Comparison of ENCODE assay signal across 22 cellular contexts in the genomic region with DNA sequence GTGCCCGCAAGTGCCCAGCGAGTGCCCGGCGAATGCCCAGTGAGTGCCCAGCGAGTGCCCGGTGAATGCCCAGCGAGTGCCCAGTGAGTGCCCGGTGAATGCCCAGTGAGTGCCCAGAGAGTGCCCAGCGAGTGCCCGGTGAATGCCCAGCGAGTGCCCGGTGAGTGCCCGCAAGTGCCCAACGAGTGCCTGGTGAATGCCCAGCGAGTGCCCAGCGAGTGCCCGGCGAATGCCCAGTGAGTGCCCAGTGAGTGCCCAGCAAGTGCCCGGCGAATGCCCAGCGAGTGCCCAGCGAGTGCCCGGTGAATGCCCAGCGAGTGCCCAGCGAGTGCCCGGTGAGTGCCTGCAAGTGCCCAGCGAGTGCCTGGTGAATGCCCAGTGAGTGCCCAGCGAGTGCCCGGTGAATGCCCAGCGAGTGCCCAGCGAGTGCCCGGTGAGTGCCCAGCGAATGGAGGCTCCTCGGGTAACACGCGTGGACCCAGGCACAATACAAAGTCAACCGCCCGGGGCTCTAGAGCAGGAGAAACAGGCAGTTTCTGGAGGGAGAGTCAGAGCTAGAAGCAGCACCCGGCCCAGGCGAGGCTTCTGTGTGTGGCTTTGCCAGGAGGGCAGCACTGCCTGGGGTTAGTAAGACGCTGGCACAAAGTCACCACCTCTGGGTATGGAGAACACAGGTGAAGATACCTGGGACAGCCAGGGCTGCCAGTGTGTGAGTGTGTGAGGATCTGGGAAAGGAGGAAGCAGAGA. TPM values are rescaled to one million over a fixed set of nuclear protein-coding genes. Genes with fewer than 3 reads are reported as not detected.
A peak's percentile ranks its signal among the peaks of the same experiment; 100 is the strongest.
DNase-seq lines count a peak whose midpoint lies in the region; ATAC-seq, FAIRE-seq and TF ChIP-seq lines count a peak whose summit lies in the region.
"Had no signal": no experiment of that assay in that cellular context is flagged by ENCODE, and none has a peak within 500 bp of the region (broad histone marks: within the 10 kb centered on the region; RNA-seq: fewer than 3 reads in every experiment).

No MANE protein-coding gene starts in this region.

- intact Hi-C loops in kidney (cut with DNase I) (no loop called here), posterior vena cava (cut with DNase I) (loop anchor here in 1 of 2 donors (10.0 kb wide), 1 partner anchor 1056 kb away; no protein-coding TSS in a partner anchor)
- intact Hi-C loops in activated T-helper 1 cell treated with anti-CD3 and anti-CD28 coated beads, Interleukin-12 subunit alpha, Interleukin-12 subunit beta, Interleukin-2, Interleukin-4 antibody, amounts not matched to agents 30 ng/mL and 10 ng/mL and 1 ng/mL, durations not matched to agents 14 hours and 24 hours and 36 hours (cut with micrococcal nuclease): no loop called here

- H3K4me3 Mint-ChIP-seq in stimulated activated naive CD8-positive, alpha-beta T cell treated with anti-CD3 and anti-CD28 coated beads, Interleukin-15, amount 100 ng/mL, for 72 hours: no peak overlapping the region
- no peak overlapping the region for H3K4me3 Mint-ChIP-seq in activated T-helper 1 cell treated with anti-CD3 and anti-CD28 coated beads, Interleukin-12 subunit alpha, Interleukin-12 subunit beta, Interleukin-2, Interleukin-4 antibody, amounts not matched to agents 30 ng/mL and 10 ng/mL and 1 ng/mL, durations not matched to agents 14 hours and 24 hours and 36 hours
- no peak overlapping the region for H3K4me3 Mint-ChIP-seq in activated CD4-positive, alpha-beta memory T cell treated with anti-CD3 and anti-CD28 coated beads, Interleukin-2, amount 10 ng/mL, durations not matched to agents 7 days and 5 days
- H3K4me3 Mint-ChIP-seq: CD8-positive, alpha-beta memory T cell; IgD-negative memory B cell had no signal

- no peaks in the 10 kb centered on the region for H3K4me1 Mint-ChIP-seq in stimulated activated naive CD8-positive, alpha-beta T cell treated with anti-CD3 and anti-CD28 coated beads, Interleukin-15, amount 100 ng/mL, for 72 hours
- no peaks in the 10 kb centered on the region for H3K4me1 Mint-ChIP-seq in activated T-helper 1 cell treated with anti-CD3 and anti-CD28 coated beads, Interleukin-12 subunit alpha, Interleukin-12 subunit beta, Interleukin-2, Interleukin-4 antibody, amounts not matched to agents 30 ng/mL and 10 ng/mL and 1 ng/mL, durations not matched to agents 14 hours and 24 hours and 36 hours (ENCODE audit: low read depth)
- no peaks in the 10 kb centered on the region for H3K4me1 Mint-ChIP-seq in activated CD4-positive, alpha-beta memory T cell treated with anti-CD3 and anti-CD28 coated beads, Interleukin-2, amount 10 ng/mL, durations not matched to agents 7 days and 5 days
- H3K4me1 Mint-ChIP-seq: CD8-positive, alpha-beta memory T cell; IgD-negative memory B cell had no signal

- no peaks in the 10 kb centered on the region for H3K36me3 ChIP-seq in kidney (ENCODE audit: control insufficient read depth in 1 of 2, insufficient read depth in 2 of 2, low read length in 2 of 2)

- no peak for TF ChIP-seq CTCF in kidney (IDR thresholded peaks at IDR 0.05; ENCODE audit: borderline replicate concordance, extremely low read depth, insufficient read depth)

- no peaks in the 10 kb centered on the region for H3K9me3 ChIP-seq in kidney (ENCODE audit: control insufficient read depth in 1 of 2, low read length in 2 of 2)

- H3K27ac ChIP-seq in kidney (ENCODE audit: low read depth in 2 of 2, low read length in 2 of 2): no peak overlapping the region

- H3K4me1 ChIP-seq in kidney (ENCODE audit: control insufficient read depth in 1 of 2, insufficient read depth in 1 of 2, low read depth in 1 of 2, low read length in 2 of 2): peaks cover 0 to 3% of the 10 kb centered on the region in 2 donors

- H3K9ac ChIP-seq in kidney (ENCODE audit: low read length in 2 of 2): no peak overlapping the region

- CTCF ChIA-PET in activated CD4-positive, alpha-beta memory T cell treated with anti-CD3 and anti-CD28 coated beads, Interleukin-2, amount 10 ng/mL, durations not matched to agents 7 days and 5 days (lab: Charles Lee): no interaction called here

- POLR2A ChIA-PET in activated CD4-positive, alpha-beta memory T cell treated with anti-CD3 and anti-CD28 coated beads, Interleukin-2, amount 10 ng/mL, durations not matched to agents 7 days and 5 days (lab: Charles Lee): no interaction called here

- H3K4me3 ChIP-seq in kidney (ENCODE audit: low read length in 2 of 2): no peak overlapping the region

- no peak for FAIRE-seq in kidney (lab: Jason Lieb, UNC)
- FAIRE-seq: HTR-8/SVneo had no signal

- DNase-seq in stimulated activated naive CD8-positive, alpha-beta T cell treated with anti-CD3 and anti-CD28 coated beads, Interleukin-15, Interleukin-2, amounts not matched to agents 100 U/mL and 50 U/mL, for 24 hours: no peak
- no peak for DNase-seq in stimulated activated naive CD8-positive, alpha-beta T cell treated with anti-CD3 and anti-CD28 coated beads, Interleukin-15, amount 100 ng/mL, for 72 hours
- DNase-seq in kidney (peak; percentile 63), posterior vena cava (ENCODE audit: low spot score) (peak; percentile 43)
- no peak for DNase-seq in activated T-helper 1 cell treated with anti-CD3 and anti-CD28 coated beads, Interleukin-12 subunit alpha, Interleukin-12 subunit beta, Interleukin-2, Interleukin-4 antibody, amounts not matched to agents 30 ng/mL and 10 ng/mL and 1 ng/mL, durations not matched to agents 14 hours and 24 hours and 36 hours (ENCODE audit: low spot score)
- DNase-seq in activated CD4-positive, alpha-beta memory T cell treated with anti-CD3 and anti-CD28 coated beads, Interleukin-2, amount 10 ng/mL, durations not matched to agents 7 days and 5 days: no peak
- DNase-seq: AML-193, C1 segment of cervical spinal cord, Calu3, H7, Karpas-422, NCI-H1694, NCI-H2081, NCI-H2171, NCI-H524 treated with DMSO at 0.1 percent for 48 hours, NCI-H82, OCI-M1, SHP77 had no signal

- no peaks in the 10 kb centered on the region for H3K9me3 Mint-ChIP-seq in stimulated activated naive CD8-positive, alpha-beta T cell treated with anti-CD3 and anti-CD28 coated beads, Interleukin-15, amount 100 ng/mL, for 72 hours
- no peaks in the 10 kb centered on the region for H3K9me3 Mint-ChIP-seq in activated T-helper 1 cell treated with anti-CD3 and anti-CD28 coated beads, Interleukin-12 subunit alpha, Interleukin-12 subunit beta, Interleukin-2, Interleukin-4 antibody, amounts not matched to agents 30 ng/mL and 10 ng/mL and 1 ng/mL, durations not matched to agents 14 hours and 24 hours and 36 hours
- no peaks in the 10 kb centered on the region for H3K9me3 Mint-ChIP-seq in activated CD4-positive, alpha-beta memory T cell treated with anti-CD3 and anti-CD28 coated beads, Interleukin-2, amount 10 ng/mL, durations not matched to agents 7 days and 5 days
- H3K9me3 Mint-ChIP-seq: IgD-negative memory B cell had no signal

- ATAC-seq in stimulated activated naive CD8-positive, alpha-beta T cell treated with anti-CD3 and anti-CD28 coated beads, Interleukin-15, Interleukin-2, amounts not matched to agents 100 U/mL and 50 U/mL, for 24 hours: peak; percentile 8
- no peak for ATAC-seq in stimulated activated naive CD8-positive, alpha-beta T cell treated with anti-CD3 and anti-CD28 coated beads, Interleukin-15, amount 100 ng/mL, for 72 hours
- ATAC-seq in GM21529 (IDR thresholded peaks at IDR 0.05; ENCODE audit: unreplicated experiment): no peak

- H3K27ac Mint-ChIP-seq in stimulated activated naive CD8-positive, alpha-beta T cell treated with anti-CD3 and anti-CD28 coated beads, Interleukin-15, amount 100 ng/mL, for 72 hours: no peak overlapping the region
- no peak overlapping the region for H3K27ac Mint-ChIP-seq in activated T-helper 1 cell treated with anti-CD3 and anti-CD28 coated beads, Interleukin-12 subunit alpha, Interleukin-12 subunit beta, Interleukin-2, Interleukin-4 antibody, amounts not matched to agents 30 ng/mL and 10 ng/mL and 1 ng/mL, durations not matched to agents 14 hours and 24 hours and 36 hours
- H3K27ac Mint-ChIP-seq in activated CD4-positive, alpha-beta memory T cell treated with anti-CD3 and anti-CD28 coated beads, Interleukin-2, amount 10 ng/mL, durations not matched to agents 7 days and 5 days: no peak overlapping the region
- H3K27ac Mint-ChIP-seq: CD8-positive, alpha-beta memory T cell; IgD-negative memory B cell had no signal

- H3K36me3 Mint-ChIP-seq in activated T-helper 1 cell treated with anti-CD3 and anti-CD28 coated beads, Interleukin-12 subunit alpha, Interleukin-12 subunit beta, Interleukin-2, Interleukin-4 antibody, amounts not matched to agents 30 ng/mL and 10 ng/mL and 1 ng/mL, durations not matched to agents 14 hours and 24 hours and 36 hours (ENCODE audit: low read depth): no peaks in the 10 kb centered on the region
- no peaks in the 10 kb centered on the region for H3K36me3 Mint-ChIP-seq in activated CD4-positive, alpha-beta memory T cell treated with anti-CD3 and anti-CD28 coated beads, Interleukin-2, amount 10 ng/mL, durations not matched to agents 7 days and 5 days (ENCODE audit: low read depth)
- H3K36me3 Mint-ChIP-seq: CD8-positive, alpha-beta memory T cell had no signal

- peaks cover 27% of the 10 kb centered on the region for H3K27me3 Mint-ChIP-seq in stimulated activated naive CD8-positive, alpha-beta T cell treated with anti-CD3 and anti-CD28 coated beads, Interleukin-15, amount 100 ng/mL, for 72 hours
- peaks cover 3% of the 10 kb centered on the region for H3K27me3 Mint-ChIP-seq in activated T-helper 1 cell treated with anti-CD3 and anti-CD28 coated beads, Interleukin-12 subunit alpha, Interleukin-12 subunit beta, Interleukin-2, Interleukin-4 antibody, amounts not matched to agents 30 ng/mL and 10 ng/mL and 1 ng/mL, durations not matched to agents 14 hours and 24 hours and 36 hours (ENCODE audit: insufficient read depth)
- H3K27me3 Mint-ChIP-seq in activated CD4-positive, alpha-beta memory T cell treated with anti-CD3 and anti-CD28 coated beads, Interleukin-2, amount 10 ng/mL, durations not matched to agents 7 days and 5 days: no peaks in the 10 kb centered on the region

RNA-seq across cellular contexts. Expression of gene CFAP46, which starts 38.2 kb away (rescaled TPM):
- 8.3 TPM for total RNA-seq in kidney
- 3.8 TPM for polyA plus RNA-seq in kidney (ENCODE audit: insufficient read depth, low read depth, low replicate concordance)
- under 1 TPM; 0.14 to 0.81 TPM for total RNA-seq in posterior vena cava
- total RNA-seq in activated T-helper 1 cell treated with anti-CD3 and anti-CD28 coated beads, Interleukin-12 subunit alpha, Interleukin-12 subunit beta, Interleukin-2, Interleukin-4 antibody, amounts not matched to agents 30 ng/mL and 10 ng/mL and 1 ng/mL, durations not matched to agents 14 hours and 24 hours and 36 hours: not detected in 2 replicates
- total RNA-seq in activated CD4-positive, alpha-beta memory T cell treated with anti-CD3 and anti-CD28 coated beads, Interleukin-2, amount 10 ng/mL, durations not matched to agents 7 days and 5 days: not detected
- total RNA-seq: Calu3 had no signal
- polyA plus RNA-seq: CD8-positive, alpha-beta memory T cell; IgD-negative memory B cell had no signal

Comparison
In these comparisons a context has a peak if more than half of its experiments do, and no peak if none do; other contexts are left out.
1. DNase-seq: peak in kidney (single experiment) and posterior vena cava (single experiment); none in stimulated activated naive CD8-positive, alpha-beta T cell treated with anti-CD3 and anti-CD28 coated beads, Interleukin-15, Interleukin-2, amounts not matched to agents 100 U/mL and 50 U/mL, for 24 hours (single experiment), stimulated activated naive CD8-positive, alpha-beta T cell treated with anti-CD3 and anti-CD28 coated beads, Interleukin-15, amount 100 ng/mL, for 72 hours (0 of 2), activated T-helper 1 cell treated with anti-CD3 and anti-CD28 coated beads, Interleukin-12 subunit alpha, Interleukin-12 subunit beta, Interleukin-2, Interleukin-4 antibody, amounts not matched to agents 30 ng/mL and 10 ng/mL and 1 ng/mL, durations not matched to agents 14 hours and 24 hours and 36 hours (single experiment) and activated CD4-positive, alpha-beta memory T cell treated with anti-CD3 and anti-CD28 coated beads, Interleukin-2, amount 10 ng/mL, durations not matched to agents 7 days and 5 days (single experiment).